In genomic region chr5:80254767-80255424, GRCh38 we compare ENCODE assay signal across 8 cellular contexts. TPM values are rescaled to one million over a fixed set of nuclear protein-coding genes. Genes with fewer than 3 reads are reported as not detected.
DNase-seq lines count a peak whose midpoint lies in the region; ATAC-seq and TF ChIP-seq lines count a peak whose summit lies in the region.

No MANE protein-coding gene starts in this region.

- H3K4me1 Mint-ChIP-seq in Caco-2 (ENCODE audit: low read depth, unreplicated experiment) (peaks cover 36% of the 10 kb centered on the region), neural progenitor cell (peaks cover 50% of the 10 kb centered on the region)
- H3K4me1 Mint-ChIP-seq in activated CD8-positive, alpha-beta T cell treated with anti-CD3 and anti-CD28 coated beads, Interleukin-2, amount 10 ng/mL, durations not matched to agents 7 days and 5 days (ENCODE audit: low read depth): peaks cover 56% of the 10 kb centered on the region

- intact Hi-C loops in Caco-2 (cut with micrococcal nuclease; ENCODE audit: unreplicated experiment): loop anchor here (2.0 to 5.0 kb wide), 4 partner anchors 26 to 163 kb away; no protein-coding TSS in a partner anchor

- TSS peak; percentile 51 for BruUV-seq in Caco-2 (replicated peaks; lab: Mats Ljungman, UMichigan)

- TF ChIP-seq CTCF in Caco-2 (IDR thresholded peaks at IDR 0.05; ENCODE audit: insufficient read depth in 1 of 2, low read depth in 1 of 2, low read length in 1 of 2, severe bottlenecking in 1 of 2, unreplicated experiment in 1 of 2) (no peak), fibroblast of villous mesenchyme (IDR thresholded peaks at IDR 0.05; ENCODE audit: insufficient read depth, low read depth, low read length) (no peak), neural progenitor cell (IDR thresholded peaks at IDR 0.05) (no peak)

- H3K27ac Mint-ChIP-seq in Caco-2 (ENCODE audit: unreplicated experiment): peak overlapping the region; percentile 43
- H3K27ac Mint-ChIP-seq in activated CD8-positive, alpha-beta T cell treated with anti-CD3 and anti-CD28 coated beads, Interleukin-2, amount 10 ng/mL, durations not matched to agents 7 days and 5 days: peak overlapping the region; percentile 81
- no peak overlapping the region for H3K27ac Mint-ChIP-seq in neural progenitor cell

- H3K27ac ChIP-seq in neural progenitor cell: no peak overlapping the region

- H3K9me3 Mint-ChIP-seq in Caco-2 (ENCODE audit: unreplicated experiment): no peaks in the 10 kb centered on the region
- no peaks in the 10 kb centered on the region for H3K9me3 Mint-ChIP-seq in activated CD8-positive, alpha-beta T cell treated with anti-CD3 and anti-CD28 coated beads, Interleukin-2, amount 10 ng/mL, durations not matched to agents 7 days and 5 days (ENCODE audit: insufficient read depth)
- no peaks in the 10 kb centered on the region for H3K9me3 Mint-ChIP-seq in neural progenitor cell

- peaks cover 40% of the 10 kb centered on the region for H3K4me1 ChIP-seq in Caco-2
- H3K4me1 ChIP-seq in neural progenitor cell: peaks cover 46% of the 10 kb centered on the region

- H3K36me3 Mint-ChIP-seq in Caco-2 (ENCODE audit: insufficient read depth, unreplicated experiment) (peaks cover 55% of the 10 kb centered on the region), neural progenitor cell (peaks cover 2% of the 10 kb centered on the region)
- H3K36me3 Mint-ChIP-seq in activated CD8-positive, alpha-beta T cell treated with anti-CD3 and anti-CD28 coated beads, Interleukin-2, amount 10 ng/mL, durations not matched to agents 7 days and 5 days (ENCODE audit: low read depth): peaks cover 51% of the 10 kb centered on the region

- H3F3A ChIP-seq in neural progenitor cell (ENCODE audit: low read depth): peaks cover 35% of the 10 kb centered on the region

- H4K20me1 ChIP-seq in neural progenitor cell (ENCODE audit: low read depth): peaks cover 58% of the 10 kb centered on the region

- POLR2A ChIA-PET in Caco-2 (lab: Charles Lee): interaction anchor here (1.0 to 1.2 kb wide), 3 partner anchors 8 to 99 kb away, joined by 3 to 5 read pairs (median 4); no protein-coding TSS in a partner anchor
- POLR2A ChIA-PET in activated CD8-positive, alpha-beta T cell treated with anti-CD3 and anti-CD28 coated beads, Interleukin-2, amount 10 ng/mL, durations not matched to agents 7 days and 5 days (lab: Charles Lee): interaction anchor here (0.7 to 4.8 kb wide), 23 partner anchors 8 to 158 kb away, joined by 3 to 78 read pairs (median 11); no protein-coding TSS in a partner anchor

- H3K27me3 Mint-ChIP-seq in Caco-2 (ENCODE audit: insufficient read depth, unreplicated experiment) (no peaks in the 10 kb centered on the region), neural progenitor cell (ENCODE audit: insufficient read depth, low read depth) (peaks cover 13% of the 10 kb centered on the region)
- H3K27me3 Mint-ChIP-seq in activated CD8-positive, alpha-beta T cell treated with anti-CD3 and anti-CD28 coated beads, Interleukin-2, amount 10 ng/mL, durations not matched to agents 7 days and 5 days (ENCODE audit: low read depth): no peaks in the 10 kb centered on the region

- no peak overlapping the region for H2AFZ ChIP-seq in neural progenitor cell (replicated peaks)

- peak overlapping the region; percentile 91 for H3K4me3 Mint-ChIP-seq in Caco-2 (ENCODE audit: unreplicated experiment)
- H3K4me3 Mint-ChIP-seq in activated CD8-positive, alpha-beta T cell treated with anti-CD3 and anti-CD28 coated beads, Interleukin-2, amount 10 ng/mL, durations not matched to agents 7 days and 5 days: peak overlapping the region; percentile 78
- peak overlapping the region; percentile 86 for H3K4me3 Mint-ChIP-seq in neural progenitor cell

- H3K27me3 ChIP-seq in Caco-2 (replicated peaks; ENCODE audit: control insufficient read depth, insufficient read depth, low read length) (no peaks in the 10 kb centered on the region), neural progenitor cell (no peaks in the 10 kb centered on the region)

- ATAC-seq in HG03378 (IDR thresholded peaks at IDR 0.05; ENCODE audit: unreplicated experiment) (peak; percentile 4), GM18517 (IDR thresholded peaks at IDR 0.05; ENCODE audit: unreplicated experiment) (no peak)
- peak; percentile 13 for ATAC-seq in activated CD8-positive, alpha-beta T cell treated with anti-CD3 and anti-CD28 coated beads, Interleukin-2, amount 10 ng/mL, durations not matched to agents 7 days and 5 days

- H3K9ac ChIP-seq in neural progenitor cell: peak overlapping the region; percentile 52

- DNase-seq in Caco-2 (no peak), fibroblast of villous mesenchyme (ENCODE audit: low read depth) (peak; percentile 36), neural progenitor cell (ENCODE audit: low spot score) (no peak), ecto neural progenitor cell (ENCODE audit: low spot score) (no peak), GOT3 (lab: John Stamatoyannopoulos, UW) (no peak)
- peak; percentile 67 for DNase-seq in activated CD8-positive, alpha-beta T cell treated with anti-CD3 and anti-CD28 coated beads, Interleukin-2, amount 10 ng/mL, durations not matched to agents 7 days and 5 days

- H3K4me2 ChIP-seq in neural progenitor cell: peak overlapping the region; percentile 86

- H3K79me2 ChIP-seq in neural progenitor cell (ENCODE audit: low read depth): peaks cover 70% of the 10 kb centered on the region

- H3K4me3 ChIP-seq in Caco-2 (ENCODE audit: low read depth, low read length) (peak overlapping the region; percentile 84), fibroblast of villous mesenchyme (ENCODE audit: low read depth, low read length) (peak overlapping the region; percentile 83), neural progenitor cell (peak overlapping the region; percentile 83)

- CTCF ChIA-PET in Caco-2 (lab: Charles Lee): interaction anchor here (0.6 to 3.5 kb wide), 4 partner anchors 161 to 1889 kb away, joined by 4 to 10 read pairs (median 6); no protein-coding TSS in a partner anchor
- CTCF ChIA-PET in activated CD8-positive, alpha-beta T cell treated with anti-CD3 and anti-CD28 coated beads, Interleukin-2, amount 10 ng/mL, durations not matched to agents 7 days and 5 days (lab: Charles Lee): interaction anchor here (1.0 to 4.6 kb wide), 13 partner anchors 9 to 163 kb away, joined by 3 to 36 read pairs (median 7); no protein-coding TSS in a partner anchor

- no peaks in the 10 kb centered on the region for H3K9me3 ChIP-seq in Caco-2
- H3K9me3 ChIP-seq in neural progenitor cell (ENCODE audit: low read depth): no peaks in the 10 kb centered on the region

- H3K36me3 ChIP-seq in Caco-2 (ENCODE audit: control insufficient read depth, insufficient read depth, low read length) (peaks cover 2% of the 10 kb centered on the region; the same call in 1 of the 2 replicates), neural progenitor cell (no peaks in the 10 kb centered on the region)

RNA-seq across cellular contexts. Expression of gene SERINC5, which starts 1.0 kb away (rescaled TPM):
- total RNA-seq in Caco-2 (2022) (225 and 226 TPM in 2 replicates), fibroblast of villous mesenchyme (13.8 and 15.5 TPM in 2 replicates), neural progenitor cell (ENCODE audit: low replicate concordance) (105 and 126 TPM in 2 replicates)
- total RNA-seq in activated CD8-positive, alpha-beta T cell treated with anti-CD3 and anti-CD28 coated beads, Interleukin-2, amount 10 ng/mL, durations not matched to agents 7 days and 5 days: 10 to 100 TPM; 52.5 to 54.5 TPM

Comparison
In these comparisons a context has a peak if more than half of its experiments do, and no peak if none do; other contexts are left out.
1. DNase-seq: peak in activated CD8-positive, alpha-beta T cell treated with anti-CD3 and anti-CD28 coated beads, Interleukin-2, amount 10 ng/mL, durations not matched to agents 7 days and 5 days (single experiment) and fibroblast of villous mesenchyme (single experiment); none in Caco-2 (0 of 2), neural progenitor cell (single experiment), ecto neural progenitor cell (single experiment) and GOT3 (single experiment).
2. Peak in every context shown above with its lines, with median percentiles within 50 percentile points of each other: H3K4me3 ChIP-seq and H3K4me3 Mint-ChIP-seq.